1 cellular context compared by ENCODE assay signal in genomic region chr15:62452656-62453055, GRCh38.
TF ChIP-seq lines count a peak whose summit lies in the region.

No MANE protein-coding gene starts in this region.

TF ChIP-seq in WTC11, 78 proteins besides CTCF, POLR2A, EP300 and RAD21 (continued from another document):
- TF ChIP-seq, protein P1, sequence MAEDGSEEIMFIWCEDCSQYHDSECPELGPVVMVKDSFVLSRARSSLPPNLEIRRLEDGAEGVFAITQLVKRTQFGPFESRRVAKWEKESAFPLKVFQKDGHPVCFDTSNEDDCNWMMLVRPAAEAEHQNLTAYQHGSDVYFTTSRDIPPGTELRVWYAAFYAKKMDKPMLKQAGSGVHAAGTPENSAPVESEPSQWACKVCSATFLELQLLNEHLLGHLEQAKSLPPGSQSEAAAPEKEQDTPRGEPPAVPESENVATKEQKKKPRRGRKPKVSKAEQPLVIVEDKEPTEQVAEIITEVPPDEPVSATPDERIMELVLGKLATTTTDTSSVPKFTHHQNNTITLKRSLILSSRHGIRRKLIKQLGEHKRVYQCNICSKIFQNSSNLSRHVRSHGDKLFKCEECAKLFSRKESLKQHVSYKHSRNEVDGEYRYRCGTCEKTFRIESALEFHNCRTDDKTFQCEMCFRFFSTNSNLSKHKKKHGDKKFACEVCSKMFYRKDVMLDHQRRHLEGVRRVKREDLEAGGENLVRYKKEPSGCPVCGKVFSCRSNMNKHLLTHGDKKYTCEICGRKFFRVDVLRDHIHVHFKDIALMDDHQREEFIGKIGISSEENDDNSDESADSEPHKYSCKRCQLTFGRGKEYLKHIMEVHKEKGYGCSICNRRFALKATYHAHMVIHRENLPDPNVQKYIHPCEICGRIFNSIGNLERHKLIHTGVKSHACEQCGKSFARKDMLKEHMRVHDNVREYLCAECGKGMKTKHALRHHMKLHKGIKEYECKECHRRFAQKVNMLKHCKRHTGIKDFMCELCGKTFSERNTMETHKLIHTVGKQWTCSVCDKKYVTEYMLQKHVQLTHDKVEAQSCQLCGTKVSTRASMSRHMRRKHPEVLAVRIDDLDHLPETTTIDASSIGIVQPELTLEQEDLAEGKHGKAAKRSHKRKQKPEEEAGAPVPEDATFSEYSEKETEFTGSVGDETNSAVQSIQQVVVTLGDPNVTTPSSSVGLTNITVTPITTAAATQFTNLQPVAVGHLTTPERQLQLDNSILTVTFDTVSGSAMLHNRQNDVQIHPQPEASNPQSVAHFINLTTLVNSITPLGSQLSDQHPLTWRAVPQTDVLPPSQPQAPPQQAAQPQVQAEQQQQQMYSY (CRISPR knock-in tag; IDR thresholded peaks at IDR 0.05), result no peak
- TF ChIP-seq CREM (CRISPR knock-in tag; IDR thresholded peaks at IDR 0.05), result no peak
- no peak for TF ChIP-seq NR3C1 (CRISPR knock-in tag; conservative IDR thresholded peaks at IDR 0.05; ENCODE audit: low read depth)
